ENCODE assay signal across 10 cellular contexts in genomic region chr11:64286801-64287159, GRCh38. TPM values are rescaled to one million over a fixed set of nuclear protein-coding genes. Genes with fewer than 3 reads are reported as not detected.
DNase-seq lines count a peak whose midpoint lies in the region; ATAC-seq and TF ChIP-seq lines count a peak whose summit lies in the region.
"Had no signal": no experiment of that assay in that cellular context is flagged by ENCODE, and none has a peak within 500 bp of the region (broad histone marks: within the 10 kb centered on the region; RNA-seq: fewer than 3 reads in every experiment).

No MANE protein-coding gene starts in this region.

- CTCF ChIA-PET in activated CD4-positive, alpha-beta T cell treated with anti-CD3 and anti-CD28 coated beads for 36 hours (lab: Charles Lee) = interaction anchor here (1.0 to 1.5 kb wide), 3 partner anchors 14 to 418 kb away, joined by 3 to 9 read pairs (median 5); partner anchors contain the start of gene CATSPERZ

- ATAC-seq in activated CD4-positive, alpha-beta T cell treated with anti-CD3 and anti-CD28 coated beads for 36 hours = no peak
- no peak for ATAC-seq in upper lobe of left lung (ENCODE audit: low FRiP score in 2 of 2)
- no peak for ATAC-seq in HG02571 (IDR thresholded peaks at IDR 0.05; ENCODE audit: unreplicated experiment)

- peaks cover 4% of the 10 kb centered on the region for H3K36me3 Mint-ChIP-seq in activated CD4-positive, alpha-beta T cell treated with anti-CD3 and anti-CD28 coated beads for 36 hours (ENCODE audit: low read depth)
- H3K36me3 Mint-ChIP-seq in brain (peaks cover 16% of the 10 kb centered on the region), osteocyte (ENCODE audit: unreplicated experiment) (peaks cover 7% of the 10 kb centered on the region)

- 87 to 94% methylated on average over 8 to 9 of the region's 9 CpGs for WGBS in upper lobe of left lung, 2 donors

- H2AFZ ChIP-seq in Karpas-422 (ENCODE audit: low read length) = no peak overlapping the region

- H3K4me2 ChIP-seq in Karpas-422 (ENCODE audit: low read depth, low read length, poor library complexity, severe bottlenecking) = peak overlapping the region; percentile 97

- POLR2A ChIA-PET in activated CD4-positive, alpha-beta T cell treated with anti-CD3 and anti-CD28 coated beads for 36 hours (lab: Charles Lee) = interaction anchor here (0.6 kb wide), 1 partner anchor 420 kb away, joined by 14 read pairs; no protein-coding TSS in a partner anchor

- H4K20me1 ChIP-seq in Karpas-422 (ENCODE audit: insufficient read depth, low read depth, low read length) = no peaks in the 10 kb centered on the region

- no peaks in the 10 kb centered on the region for H3K9me2 ChIP-seq in Karpas-422 (replicated peaks; ENCODE audit: insufficient read depth, low read length)

- H3K27me3 ChIP-seq in Karpas-422 (ENCODE audit: low read length) (no peaks in the 10 kb centered on the region), upper lobe of left lung (peaks cover 0 to 12% (median 10%) of the 10 kb centered on the region in 4 donors)

- no peaks in the 10 kb centered on the region for H3K9me3 Mint-ChIP-seq in activated CD4-positive, alpha-beta T cell treated with anti-CD3 and anti-CD28 coated beads for 36 hours (ENCODE audit: low read depth)
- peaks cover 0 to 3% (median 0%) of the 10 kb centered on the region in 5 experiments for H3K9me3 Mint-ChIP-seq in brain
- H3K9me3 Mint-ChIP-seq in osteocyte (ENCODE audit: unreplicated experiment) = no peaks in the 10 kb centered on the region

- intact Hi-C loops in activated CD4-positive, alpha-beta T cell treated with anti-CD3 and anti-CD28 coated beads for 36 hours (cut with DNase I, micrococcal nuclease) = no loop called here

- TF ChIP-seq POLR2A in upper lobe of left lung (IDR thresholded peaks at IDR 0.05) = no peak

- no peak for TF ChIP-seq EP300 in upper lobe of left lung (IDR thresholded peaks at IDR 0.05)

- H3K4me1 Mint-ChIP-seq in activated CD4-positive, alpha-beta T cell treated with anti-CD3 and anti-CD28 coated beads for 36 hours = peaks cover 20% of the 10 kb centered on the region
- H3K4me1 Mint-ChIP-seq in brain = peaks cover 47% of the 10 kb centered on the region
- peaks cover 29% of the 10 kb centered on the region for H3K4me1 Mint-ChIP-seq in osteocyte (ENCODE audit: unreplicated experiment)

- H3K27ac ChIP-seq in Karpas-422 (ENCODE audit: low read length) (no peak overlapping the region), upper lobe of left lung (no peak overlapping the region)

- no peak overlapping the region; the same call in 1 of the 2 replicates for H3K9ac ChIP-seq in Karpas-422 (ENCODE audit: low read length)

- peaks cover 9% of the 10 kb centered on the region for H3K27me3 Mint-ChIP-seq in activated CD4-positive, alpha-beta T cell treated with anti-CD3 and anti-CD28 coated beads for 36 hours
- H3K27me3 Mint-ChIP-seq in brain = peaks cover 28% of the 10 kb centered on the region
- peaks cover 7% of the 10 kb centered on the region for H3K27me3 Mint-ChIP-seq in osteocyte (ENCODE audit: unreplicated experiment)

- H3K36me3 ChIP-seq in Karpas-422 (ENCODE audit: insufficient read depth, low read length) = 0 out of 2 replicates have a peak, but pooled peaks cover 5% of the 10 kb centered on the region
- H3K36me3 ChIP-seq in upper lobe of left lung = peaks cover 0 to 7% (median 6%) of the 10 kb centered on the region in 4 donors

- H3K4me3 ChIP-seq in Karpas-422 (ENCODE audit: low read length) (peak overlapping the region; percentile 92; the same call in 1 of the 2 replicates), upper lobe of left lung (no peak overlapping the region)

- TF ChIP-seq CTCF in brain (conservative IDR thresholded peaks at IDR 0.05) (no peak), osteocyte (IDR thresholded peaks at IDR 0.05) (no peak), upper lobe of left lung (IDR thresholded peaks at IDR 0.05) (no peak)

- peak overlapping the region; percentile 56 for H3K27ac Mint-ChIP-seq in activated CD4-positive, alpha-beta T cell treated with anti-CD3 and anti-CD28 coated beads for 36 hours
- H3K27ac Mint-ChIP-seq in brain = peak overlapping the region; percentile 77 to 91 (median 84)
- peak overlapping the region; percentile 6 for H3K27ac Mint-ChIP-seq in osteocyte (ENCODE audit: unreplicated experiment)

- no peaks in the 10 kb centered on the region for H3K9me3 ChIP-seq in Karpas-422 (ENCODE audit: low read length)
- H3K9me3 ChIP-seq in upper lobe of left lung = no peaks in the 10 kb centered on the region

- H3K79me2 ChIP-seq in Karpas-422 (ENCODE audit: low read length) = peaks cover 14% of the 10 kb centered on the region

- DNase-seq in activated CD4-positive, alpha-beta T cell treated with anti-CD3 and anti-CD28 coated beads for 36 hours = no peak
- DNase-seq in activated CD4-positive, alpha-beta T cell treated with anti-CD3 and anti-CD28 coated beads for 1 hour = no peak
- DNase-seq in Karpas-422 = no peak
- DNase-seq in osteocyte (ENCODE audit: extremely low spot score, unreplicated experiment) = no peak
- no peak for DNase-seq in upper lobe of left lung
- DNase-seq in middle frontal gyrus (ENCODE audit: extremely low spot score, low spot score) = no peak
- DNase-seq: central memory CD4-positive, alpha-beta T cell; stimulated activated CD4-positive, alpha-beta T cell treated with anti-CD3 and anti-CD28 coated beads, Interleukin-2, amount 100 ng/mL, for 48 hours had no signal

- peaks cover 22% of the 10 kb centered on the region for H3K4me1 ChIP-seq in Karpas-422 (ENCODE audit: low read length)
- peaks cover 24 to 40% (median 32%) of the 10 kb centered on the region in 4 donors for H3K4me1 ChIP-seq in upper lobe of left lung

- H3K4me3 Mint-ChIP-seq in activated CD4-positive, alpha-beta T cell treated with anti-CD3 and anti-CD28 coated beads for 36 hours = peak overlapping the region; percentile 69
- H3K4me3 Mint-ChIP-seq in brain = peak overlapping the region; percentile 87 to 92 (median 89)
- peak overlapping the region; percentile 70 for H3K4me3 Mint-ChIP-seq in osteocyte (ENCODE audit: unreplicated experiment)

RNA-seq across cellular contexts. Expression of gene GPR137, which starts 1.1 kb away (rescaled TPM):
- total RNA-seq in activated CD4-positive, alpha-beta T cell treated with anti-CD3 and anti-CD28 coated beads for 36 hours = 10 to 100 TPM; 23.6 to 27.2 TPM
- total RNA-seq in Karpas-422 (2014; rRNA removed; shearing (Covaris generic); ENCODE audit: low replicate concordance) = 10.8 and 14.2 TPM in 2 replicates
- 99.1 TPM for polyA plus RNA-seq in brain (ENCODE audit: insufficient read depth, low read depth, low replicate concordance)
- total RNA-seq in osteocyte (68.0 and 71.4 TPM in 2 replicates), upper lobe of left lung (10 to 100 TPM in 5 of 6 donors, 1 to 10 TPM in 1; 7.3 to 48.1 (median 27.0) TPM)

RNA-seq across cellular contexts. Expression of gene BAD, which starts 2.3 kb away (rescaled TPM):
- total RNA-seq in activated CD4-positive, alpha-beta T cell treated with anti-CD3 and anti-CD28 coated beads for 36 hours = 10 to 100 TPM; 21.3 to 22.9 TPM
- total RNA-seq in Karpas-422 (2014; rRNA removed; shearing (Covaris generic); ENCODE audit: low replicate concordance) = 45.3 and 94.6 TPM in 2 replicates
- polyA plus RNA-seq in brain (ENCODE audit: insufficient read depth, low read depth, low replicate concordance) = 196 TPM
- 68.3 and 73.6 TPM in 2 replicates for total RNA-seq in osteocyte
- total RNA-seq in upper lobe of left lung = 100 to 1,000 TPM in 2 of 6 donors, 10 to 100 TPM in 4; 59.7 to 150 (median 80.1) TPM

RNA-seq across cellular contexts. Expression of gene KCNK4, which starts 4.3 kb away (rescaled TPM):
- not detected for total RNA-seq in activated CD4-positive, alpha-beta T cell treated with anti-CD3 and anti-CD28 coated beads for 36 hours
- total RNA-seq in Karpas-422 (2014; rRNA removed; shearing (Covaris generic); ENCODE audit: low replicate concordance) = not detected in 2 replicates
- 3.4 TPM for polyA plus RNA-seq in brain (ENCODE audit: insufficient read depth, low read depth, low replicate concordance)
- total RNA-seq in osteocyte (0.39 and 0.43 TPM in 2 replicates), upper lobe of left lung (under 1 TPM in 3 of 6 donors, not detected in 3; 0.17 to 0.55 (median 0.26) TPM)

RNA-seq across cellular contexts. Expression of gene CATSPERZ, which starts 13.4 kb away (rescaled TPM):
- under 1 TPM in 1 of 2 experiments, not detected in 1; 0.39 TPM for total RNA-seq in activated CD4-positive, alpha-beta T cell treated with anti-CD3 and anti-CD28 coated beads for 36 hours
- not detected in 2 replicates for total RNA-seq in Karpas-422 (2014; rRNA removed; shearing (Covaris generic); ENCODE audit: low replicate concordance)
- not detected for polyA plus RNA-seq in brain (ENCODE audit: insufficient read depth, low read depth, low replicate concordance)
- total RNA-seq in osteocyte (not detected in 2 replicates), upper lobe of left lung (10 to 100 TPM in 1 of 6 donors, 1 to 10 TPM in 1, under 1 TPM in 2, not detected in 2; 0.51 to 62.9 (median 2.5) TPM)

RNA-seq across cellular contexts. Expression of gene ESRRA, which starts 18.5 kb away (rescaled TPM):
- 10 to 100 TPM; 19.0 to 29.6 TPM for total RNA-seq in activated CD4-positive, alpha-beta T cell treated with anti-CD3 and anti-CD28 coated beads for 36 hours
- total RNA-seq in Karpas-422 (2014; rRNA removed; shearing (Covaris generic); ENCODE audit: low replicate concordance) = 16.0 and 33.9 TPM in 2 replicates
- polyA plus RNA-seq in brain (ENCODE audit: insufficient read depth, low read depth, low replicate concordance) = 33.1 TPM
- 32.7 and 37.4 TPM in 2 replicates for total RNA-seq in osteocyte
- total RNA-seq in upper lobe of left lung = 100 to 1,000 TPM in 1 of 6 donors, 10 to 100 TPM in 5; 42.7 to 109 (median 80.6) TPM

Comparison
In these comparisons a context has a peak if more than half of its experiments do, and no peak if none do; other contexts are left out.
1. H3K27ac Mint-ChIP-seq: peak in every context shown above with its lines; median percentile 84 in brain; 56 in activated CD4-positive, alpha-beta T cell treated with anti-CD3 and anti-CD28 coated beads for 36 hours; 6 in osteocyte.